In genomic region chr3:56799251-56799882, GRCh38 we compare ENCODE assay signal across 8 cellular contexts. TPM values are rescaled to one million over a fixed set of nuclear protein-coding genes. Genes with fewer than 3 reads are reported as not detected.
DNase-seq lines count a peak whose midpoint lies in the region; TF ChIP-seq lines count a peak whose summit lies in the region.

No MANE protein-coding gene starts in this region.

- H3K27me3 ChIP-seq in KMS-11 (ENCODE audit: insufficient read depth, low read depth) (no peaks in the 10 kb centered on the region), stomach (no peaks in the 10 kb centered on the region)

- peak overlapping the region; percentile 16; the same call in 1 of the 2 replicates for H3K27ac ChIP-seq in KMS-11
- peak overlapping the region; percentile 78 to 83 (median 81) for H3K27ac ChIP-seq in stomach

- peak overlapping the region; percentile 31 for H2AFZ ChIP-seq in KMS-11 (ENCODE audit: low read depth)

- no peaks in the 10 kb centered on the region for H3K36me3 ChIP-seq in KMS-11 (ENCODE audit: insufficient read depth)
- no peaks in the 10 kb centered on the region for H3K36me3 ChIP-seq in stomach

- DNase-seq in DMS79 treated with DMSO at 0.1 percent for 48 hours (lab: John Stamatoyannopoulos, UW) (peak; percentile 41), RKO (ENCODE audit: low spot score) (peak; percentile 76), cardiac fibroblast (ENCODE audit: low read depth in 2 of 2) (peak; percentile 80 to 83), kidney tubule cell (ENCODE audit: low spot score) (peak; percentile 69), stomach (no peak), activated gamma-delta T cell treated with Interleukin-2 at 50 U/mL for 16 hours (no peak), ureter (ENCODE audit: low spot score) (no peak)

- TF ChIP-seq EP300 in stomach (IDR thresholded peaks at IDR 0.05) = no peak

- intact Hi-C loops in stomach (cut with DNase I; ENCODE audit: low total_unique reads) = no loop called here

- H3K4me3 ChIP-seq in KMS-11 (IDR thresholded peaks at IDR 0.05; ENCODE audit: insufficient read depth, low read depth, low read length) (no peak overlapping the region), cardiac fibroblast (replicated peaks in 1 of 2; ENCODE audit: low read depth in 2 of 2, low read length in 2 of 2) (peak overlapping the region; percentile 38 to 96), stomach (peak overlapping the region; percentile 15 to 84 (median 56))

- H3K79me2 ChIP-seq in KMS-11 (ENCODE audit: insufficient read depth, low read depth) = peaks cover 43% of the 10 kb centered on the region; the same call in 1 of the 2 replicates

- no peak for TF ChIP-seq POLR2A in stomach (IDR thresholded peaks at IDR 0.05)

- H3K9me3 ChIP-seq in stomach = no peaks in the 10 kb centered on the region

- H3K4me1 ChIP-seq in KMS-11 (ENCODE audit: low read depth, poor library complexity, severe bottlenecking) (peaks cover 45% of the 10 kb centered on the region), stomach (peaks cover 60 to 78% (median 70%) of the 10 kb centered on the region in 4 donors)

- TF ChIP-seq CTCF in KMS-11 (conservative IDR thresholded peaks at IDR 0.05; ENCODE audit: low read depth, low read length) (peak; percentile 75), cardiac fibroblast (IDR thresholded peaks at IDR 0.05; ENCODE audit: low read depth, low read length) (peak; percentile 43), stomach (IDR thresholded peaks at IDR 0.05) (peak in 5 of 7 experiments; percentile 21 to 79 (median 73))

- no peaks in the 10 kb centered on the region for H4K20me1 ChIP-seq in KMS-11 (ENCODE audit: insufficient read depth)

- H3K9ac ChIP-seq in KMS-11 = no peak overlapping the region

- H3K4me2 ChIP-seq in KMS-11 = peak overlapping the region; percentile 93

- 3 to 9% (median 7%) methylated on average over 7 of the region's 7 CpGs for WGBS in stomach, 5 donors

RNA-seq across cellular contexts. Expression of gene ARHGEF3, which starts 2.4 kb away (rescaled TPM):
- total RNA-seq in stomach = 10 to 100 TPM in 4 of 5 donors, 1 to 10 TPM in 1; 6.2 to 23.8 (median 17.5) TPM
- 10 to 100 TPM in 1 of 3 donors, 1 to 10 TPM in 2; 8.2 to 12.7 (median 9.2) TPM for polyA plus RNA-seq in stomach
- 50.0 TPM for total RNA-seq in ureter

Comparison
In these comparisons a context has a peak if more than half of its experiments do, and no peak if none do; other contexts are left out.
1. DNase-seq: peak in DMS79 treated with DMSO at 0.1 percent for 48 hours (single experiment), RKO (single experiment), cardiac fibroblast (2 of 2) and kidney tubule cell (single experiment); none in stomach (single experiment), activated gamma-delta T cell treated with Interleukin-2 at 50 U/mL for 16 hours (single experiment) and ureter (single experiment).
2. Peak in every context shown above with its lines, with median percentiles within 50 percentile points of each other: CTCF ChIP-seq.